ENCODE assay signal across 9 cellular contexts in genomic region chr4:80197132-80197573, GRCh38. TPM values are rescaled to one million over a fixed set of nuclear protein-coding genes. Genes with fewer than 3 reads are reported as not detected.
DNase-seq lines count a peak whose midpoint lies in the region; ATAC-seq and TF ChIP-seq lines count a peak whose summit lies in the region.
"Had no signal": no experiment of that assay in that cellular context is flagged by ENCODE, and none has a peak within 500 bp of the region (broad histone marks: within the 10 kb centered on the region; RNA-seq: fewer than 3 reads in every experiment).

PRDM8 (plus strand) TSS chr4:80197503; CDS start chr4:80200081, 2,578 bp downstream.

- ATAC-seq in GM21367 (IDR thresholded peaks at IDR 0.05; ENCODE audit: unreplicated experiment) = no peak
- ATAC-seq: HCT116 had no signal

- DNase-seq in C1 segment of cervical spinal cord (lab: John Stamatoyannopoulos, UW) (peak in 12 of 14 donors; percentile 23 to 84 (median 72)), M059J (ENCODE audit: low read depth) (peak; percentile 56), activated T-cell treated with anti-CD3 and anti-CD28 coated beads for 4 hours (peak; percentile 43), globus pallidus (ENCODE audit: low spot score) (peak; percentile 91), retinal pigment epithelial cell (ENCODE audit: low read depth) (no peak), DMS 273 (lab: John Stamatoyannopoulos, UW; ENCODE audit: unreplicated experiment) (no peak), DMS114 treated with DMSO at 0.1 percent for 48 hours (lab: John Stamatoyannopoulos, UW; ENCODE audit: unreplicated experiment) (no peak)

- TF ChIP-seq CTCF in retinal pigment epithelial cell (conservative IDR thresholded peaks at IDR 0.05; ENCODE audit: low read depth, low read length) = no peak

- H3K4me3 ChIP-seq in retinal pigment epithelial cell (ENCODE audit: low read length) = peak within 1 kb of the TSS; percentile 42

RNA-seq across cellular contexts. Expression of gene PRDM8, which starts in this region (rescaled TPM):
- total RNA-seq in M059J (2014; rRNA removed; shearing (Covaris generic)) = 5.5 and 10.6 TPM in 2 replicates

Comparison
In these comparisons a context has a peak if more than half of its experiments do, and no peak if none do; other contexts are left out.
1. DNase-seq: peak in C1 segment of cervical spinal cord (12 of 14), M059J (single experiment), activated T-cell treated with anti-CD3 and anti-CD28 coated beads for 4 hours (single experiment) and globus pallidus (single experiment); none in retinal pigment epithelial cell (single experiment), DMS 273 (single experiment) and DMS114 treated with DMSO at 0.1 percent for 48 hours (single experiment).